1 cellular context compared by ENCODE assay signal in genomic region chr12:122942609-122943008, GRCh38.
TF ChIP-seq lines count a peak whose summit lies in the region.

No MANE protein-coding gene starts in this region.

TF ChIP-seq in SK-N-SH, 30 proteins besides CTCF, POLR2A, EP300 and RAD21 (continued from another document):
- TF ChIP-seq, protein P1, sequence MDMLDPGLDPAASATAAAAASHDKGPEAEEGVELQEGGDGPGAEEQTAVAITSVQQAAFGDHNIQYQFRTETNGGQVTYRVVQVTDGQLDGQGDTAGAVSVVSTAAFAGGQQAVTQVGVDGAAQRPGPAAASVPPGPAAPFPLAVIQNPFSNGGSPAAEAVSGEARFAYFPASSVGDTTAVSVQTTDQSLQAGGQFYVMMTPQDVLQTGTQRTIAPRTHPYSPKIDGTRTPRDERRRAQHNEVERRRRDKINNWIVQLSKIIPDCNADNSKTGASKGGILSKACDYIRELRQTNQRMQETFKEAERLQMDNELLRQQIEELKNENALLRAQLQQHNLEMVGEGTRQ (IDR thresholded peaks at IDR 0.05; ENCODE audit: borderline replicate concordance, low read depth, low read length), result no peak
- TF ChIP-seq YY1 (IDR thresholded peaks at IDR 0.05; ENCODE audit: low read depth) (no peak), NRF1 (IDR thresholded peaks at IDR 0.05; ENCODE audit: low read depth, low read length) (no peak), SMC3 (IDR thresholded peaks at IDR 0.05; ENCODE audit: low read depth, low read length) (no peak), RFX5 (IDR thresholded peaks at IDR 0.05; ENCODE audit: low read length) (no peak), CHD2 (IDR thresholded peaks at IDR 0.05; ENCODE audit: low read length, partially characterized antibody) (no peak), MXI1 (IDR thresholded peaks at IDR 0.05; ENCODE audit: low read depth, low read length) (no peak), ELF1 (IDR thresholded peaks at IDR 0.05) (no peak)
- TF ChIP-seq, protein P2, sequence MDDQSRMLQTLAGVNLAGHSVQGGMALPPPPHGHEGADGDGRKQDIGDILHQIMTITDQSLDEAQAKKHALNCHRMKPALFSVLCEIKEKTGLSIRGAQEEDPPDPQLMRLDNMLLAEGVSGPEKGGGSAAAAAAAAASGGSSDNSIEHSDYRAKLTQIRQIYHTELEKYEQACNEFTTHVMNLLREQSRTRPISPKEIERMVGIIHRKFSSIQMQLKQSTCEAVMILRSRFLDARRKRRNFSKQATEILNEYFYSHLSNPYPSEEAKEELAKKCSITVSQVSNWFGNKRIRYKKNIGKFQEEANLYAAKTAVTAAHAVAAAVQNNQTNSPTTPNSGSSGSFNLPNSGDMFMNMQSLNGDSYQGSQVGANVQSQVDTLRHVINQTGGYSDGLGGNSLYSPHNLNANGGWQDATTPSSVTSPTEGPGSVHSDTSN (IDR thresholded peaks at IDR 0.05), result no peak
